9 cellular contexts compared by ENCODE assay signal in the genomic region with DNA sequence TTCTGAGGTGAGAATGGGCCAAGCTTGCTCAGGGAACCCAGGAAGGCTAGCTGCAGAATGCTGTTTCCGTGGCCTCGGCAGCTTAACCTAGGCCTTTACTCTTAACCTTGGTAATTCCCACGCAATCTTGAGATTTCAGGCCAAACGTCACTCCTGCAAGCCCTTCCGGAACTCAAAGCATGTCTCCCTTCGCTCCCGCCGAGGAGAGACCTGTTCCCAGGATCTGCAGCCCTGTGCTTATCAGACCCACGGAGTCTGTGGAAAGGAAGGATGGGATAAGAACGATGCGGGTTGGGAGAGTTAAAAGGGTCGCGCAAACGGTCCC. TPM values are rescaled to one million over a fixed set of nuclear protein-coding genes. Genes with fewer than 3 reads are reported as not detected.
A peak's percentile ranks its signal among the peaks of the same experiment; 100 is the strongest.
DNase-seq lines count a peak whose midpoint lies in the region; ATAC-seq and TF ChIP-seq lines count a peak whose summit lies in the region.
"Had no signal": no experiment of that assay in that cellular context is flagged by ENCODE, and none has a peak within 500 bp of the region (broad histone marks: within the 10 kb centered on the region; RNA-seq: fewer than 3 reads in every experiment).

No MANE protein-coding gene starts in this region.

- H2AFZ ChIP-seq in osteoblast (ENCODE audit: low read length), result peak overlapping the region; percentile 99

- H3K27me3 Mint-ChIP-seq in CD14-positive monocyte (ENCODE audit: low read depth in 3 of 3), result peaks cover 6 to 15% (median 15%) of the 10 kb centered on the region in 3 donors

- no peaks in the 10 kb centered on the region for H3K27me3 ChIP-seq in RWPE2 (ENCODE audit: insufficient read depth, poor library complexity, severe bottlenecking)
- H3K27me3 ChIP-seq in esophagus (ENCODE audit: control insufficient read depth in 1 of 2, insufficient read depth in 2 of 2, low read length in 2 of 2), result no peaks in the 10 kb centered on the region
- no peaks in the 10 kb centered on the region for H3K27me3 ChIP-seq in osteoblast (ENCODE audit: insufficient read depth, low read length)

- H3K9me3 ChIP-seq in RWPE2 (ENCODE audit: severe bottlenecking) (no peaks in the 10 kb centered on the region), esophagus (ENCODE audit: control insufficient read depth in 2 of 2, insufficient read depth in 1 of 2, low read depth in 1 of 2, low read length in 1 of 2) (peaks cover 0 to 2% of the 10 kb centered on the region in 2 donors), osteoblast (ENCODE audit: low read depth, low read length) (no peaks in the 10 kb centered on the region)

- WGBS in esophagus, 2 donors, result 21 to 26% methylated on average over 14 of the region's 14 CpGs

- peak overlapping the region; percentile 83 for H3K4me2 ChIP-seq in osteoblast (ENCODE audit: insufficient read depth, low read length)

- H3K36me3 Mint-ChIP-seq in CD14-positive monocyte, result peaks cover 15 to 21% of the 10 kb centered on the region in 2 donors

- intact Hi-C loops in CD14-positive monocyte (cut with micrococcal nuclease), result loop anchor here in 1 of 2 donors (2.0 kb wide), 1 partner anchor 33 kb away; a partner anchor contains a TSS

- peak overlapping the region; percentile 47 for H3K4me3 ChIP-seq in RWPE2 (ENCODE audit: severe bottlenecking)
- peak overlapping the region; percentile 78 to 86 for H3K4me3 ChIP-seq in esophagus (ENCODE audit: low read depth in 1 of 2, low read length in 2 of 2)
- peak overlapping the region; percentile 89 for H3K4me3 ChIP-seq in osteoblast (ENCODE audit: insufficient read depth, low read length)

- H3K9me3 Mint-ChIP-seq in CD14-positive monocyte, result peaks cover 14 to 38% (median 36%) of the 10 kb centered on the region in 7 donors

- peak overlapping the region; percentile 94 to 96 for H3K4me3 Mint-ChIP-seq in CD14-positive monocyte

- H3K27ac Mint-ChIP-seq in CD14-positive monocyte, result peak overlapping the region; percentile 69 to 96 (median 91)

- TF ChIP-seq CTCF in CD14-positive monocyte (IDR thresholded peaks at IDR 0.05) (no peak), RWPE2 (IDR thresholded peaks at IDR 0.05; ENCODE audit: poor library complexity, severe bottlenecking) (no peak), osteoblast (IDR thresholded peaks at IDR 0.05; ENCODE audit: extremely low read depth, low read depth, low read length) (no peak)

- H3K79me2 ChIP-seq in osteoblast (ENCODE audit: insufficient read depth, low read length), result peaks cover 5% of the 10 kb centered on the region

- ATAC-seq in RWPE2 (ENCODE audit: low read depth) (no peak; the same call in 2 of the 3 replicates), GM19351 (IDR thresholded peaks at IDR 0.05; ENCODE audit: unreplicated experiment) (no peak)

- no peak for TF ChIP-seq POLR2A in erythroblast (IDR thresholded peaks at IDR 0.05; ENCODE audit: low read length)

- H3K4me1 Mint-ChIP-seq in CD14-positive monocyte, result peaks cover 17% of the 10 kb centered on the region

- H4K20me1 ChIP-seq in osteoblast (ENCODE audit: insufficient read depth, low read length), result no peaks in the 10 kb centered on the region

- H3K36me3 ChIP-seq in RWPE2 (ENCODE audit: low read depth), result no peaks in the 10 kb centered on the region
- H3K36me3 ChIP-seq in esophagus (ENCODE audit: control insufficient read depth in 2 of 2, insufficient read depth in 2 of 2, low read length in 1 of 2), result peaks cover 0 to 3% of the 10 kb centered on the region in 2 donors
- H3K36me3 ChIP-seq in osteoblast (ENCODE audit: insufficient read depth, low read length), result no peaks in the 10 kb centered on the region

- DNase-seq in CD14-positive monocyte (ENCODE audit: low spot score) (no peak), RWPE2 (ENCODE audit: low spot score) (no peak), osteoblast (ENCODE audit: insufficient read length, low spot score, missing footprints) (no peak), NCI-H2107 treated with DMSO at 0.1 percent for 48 hours (lab: John Stamatoyannopoulos, UW; ENCODE audit: unreplicated experiment) (no peak), erythroblast (lab: John Stamatoyannopoulos, UW) (no peak), DMS153 treated with DMSO at 0.1 percent for 48 hours (lab: John Stamatoyannopoulos, UW; ENCODE audit: unreplicated experiment) (no peak)
- DNase-seq: Kasumi-1 had no signal

- H3K27ac ChIP-seq in RWPE2 (ENCODE audit: poor library complexity, severe bottlenecking), result peak overlapping the region; percentile 4
- H3K27ac ChIP-seq in esophagus (ENCODE audit: low read depth in 2 of 2, low read length in 1 of 2), result peak overlapping the region; percentile 78 to 86
- H3K27ac ChIP-seq in osteoblast (ENCODE audit: low read depth, low read length), result no peak overlapping the region

- H3K4me1 ChIP-seq in RWPE2 (ENCODE audit: insufficient read depth, poor library complexity, severe bottlenecking), result no peaks in the 10 kb centered on the region
- H3K4me1 ChIP-seq in esophagus (ENCODE audit: control insufficient read depth in 2 of 2, insufficient read depth in 2 of 2, low read length in 1 of 2), result peaks cover 4 to 8% of the 10 kb centered on the region in 2 donors
- peaks cover 9% of the 10 kb centered on the region for H3K4me1 ChIP-seq in osteoblast (ENCODE audit: insufficient read depth, low read length)

RNA-seq across cellular contexts. Expression of a gene that starts 0.5 kb away (rescaled TPM):
- polyA plus RNA-seq in CD14-positive monocyte, result under 1 TPM; 0.39 to 0.75 TPM
- 1 to 10 TPM; 1.5 to 1.8 TPM for polyA plus RNA-seq in esophagus
- total RNA-seq in osteoblast, result 3.5 and 3.6 TPM in 2 replicates

RNA-seq across cellular contexts. Expression of a gene that starts 33.9 kb away (rescaled TPM):
- polyA plus RNA-seq in CD14-positive monocyte (1 to 10 TPM; 2.2 to 3.0 TPM), esophagus (1 to 10 TPM; 4.3 to 5.8 TPM)
- 8.0 and 8.3 TPM in 2 replicates for total RNA-seq in osteoblast

RNA-seq across cellular contexts. Expression of a gene that starts 38.1 kb away (rescaled TPM):
- polyA plus RNA-seq in CD14-positive monocyte, result under 1 TPM; 0.02 TPM
- under 1 TPM; 0.02 to 0.04 TPM for polyA plus RNA-seq in esophagus
- not detected in 2 replicates for total RNA-seq in osteoblast

RNA-seq across cellular contexts. Expression of a gene that starts 42.5 kb away (rescaled TPM):
- polyA plus RNA-seq in CD14-positive monocyte (not detected), esophagus (1 to 10 TPM in 1 of 2 donors, under 1 TPM in 1; 0.92 to 3.1 TPM)
- not detected in 2 replicates for total RNA-seq in osteoblast
